In the genomic region with DNA sequence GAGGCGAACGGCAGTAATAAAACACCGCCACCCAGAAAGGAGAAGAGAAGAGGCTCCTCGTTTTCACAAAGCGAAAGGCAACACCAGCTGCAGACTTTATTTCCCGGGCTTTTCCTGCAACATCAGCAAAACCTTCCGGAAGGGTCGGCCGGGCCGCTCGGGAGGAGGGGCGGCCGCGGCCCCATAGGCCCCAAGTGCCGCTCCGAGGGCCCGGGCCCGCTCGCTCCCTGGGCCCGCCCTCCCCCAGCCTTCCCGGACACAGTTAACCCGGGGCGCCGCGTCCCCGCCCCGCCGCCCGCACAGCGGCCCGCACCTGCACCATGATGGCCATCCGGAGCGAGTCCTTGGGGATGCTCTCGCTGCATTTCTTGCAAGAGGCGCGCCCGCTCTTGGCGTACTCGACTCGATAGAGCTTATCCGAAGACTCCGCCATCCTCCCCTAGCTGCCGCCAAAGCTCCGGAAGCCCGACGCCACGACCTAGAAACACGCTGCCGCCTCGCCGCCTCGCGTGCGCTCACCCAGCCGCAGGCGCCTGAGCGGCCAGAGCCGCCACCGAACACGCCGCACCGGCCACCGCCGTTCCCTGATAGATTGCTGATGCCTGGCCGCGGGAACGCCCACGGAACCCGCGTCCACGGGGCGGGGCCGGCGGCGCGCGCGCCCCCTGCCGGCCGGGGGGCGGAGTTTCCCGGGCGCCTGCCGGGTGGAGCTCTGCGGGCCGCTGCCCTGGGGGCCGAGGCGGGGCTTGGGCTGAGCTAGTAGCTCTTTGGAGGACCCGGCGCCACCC, we compare ENCODE assay signal across 1 cellular context.
TF ChIP-seq lines count a peak whose summit lies in the region.

A gene (minus strand): TSS at position 597 of the 788 bp plus-strand sequence. CDS start 164 bp downstream, at position 433.

TF ChIP-seq in HepG2, 621 proteins besides CTCF, POLR2A, EP300 and RAD21 (continued from another document):
- TF ChIP-seq, protein P1, sequence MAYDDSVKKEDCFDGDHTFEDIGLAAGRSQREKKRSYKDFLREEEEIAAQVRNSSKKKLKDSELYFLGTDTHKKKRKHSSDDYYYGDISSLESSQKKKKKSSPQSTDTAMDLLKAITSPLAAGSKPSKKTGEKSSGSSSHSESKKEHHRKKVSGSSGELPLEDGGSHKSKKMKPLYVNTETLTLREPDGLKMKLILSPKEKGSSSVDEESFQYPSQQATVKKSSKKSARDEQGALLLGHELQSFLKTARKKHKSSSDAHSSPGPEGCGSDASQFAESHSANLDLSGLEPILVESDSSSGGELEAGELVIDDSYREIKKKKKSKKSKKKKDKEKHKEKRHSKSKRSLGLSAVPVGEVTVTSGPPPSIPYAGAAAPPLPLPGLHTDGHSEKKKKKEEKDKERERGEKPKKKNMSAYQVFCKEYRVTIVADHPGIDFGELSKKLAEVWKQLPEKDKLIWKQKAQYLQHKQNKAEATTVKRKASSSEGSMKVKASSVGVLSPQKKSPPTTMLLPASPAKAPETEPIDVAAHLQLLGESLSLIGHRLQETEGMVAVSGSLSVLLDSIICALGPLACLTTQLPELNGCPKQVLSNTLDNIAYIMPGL (CRISPR knock-in tag; IDR thresholded peaks at IDR 0.05; ENCODE audit: borderline replicate concordance in 1 of 2, low read depth in 1 of 2), result peak; percentile 77 to 88
- TF ChIP-seq ATAD3A (CRISPR knock-in tag; IDR thresholded peaks at IDR 0.05) (no peak), HNRNPK (IDR thresholded peaks at IDR 0.05; ENCODE audit: low read depth, low read length, poor library complexity, severe bottlenecking) (peak; percentile 42), ZNF776 (CRISPR knock-in tag; IDR thresholded peaks at IDR 0.05) (peak; percentile 80; the same call in 1 of the 2 replicates), ZNF788 (CRISPR knock-in tag; IDR thresholded peaks at IDR 0.05; ENCODE audit: borderline replicate concordance) (peak; percentile 73; the same call in 1 of the 2 replicates), ZFYVE20 (CRISPR knock-in tag; IDR thresholded peaks at IDR 0.05; ENCODE audit: borderline replicate concordance, low read depth) (0 out of 2 replicates have a peak, but pooled peaks have one; percentile 51), NCOR1 (IDR thresholded peaks at IDR 0.05; ENCODE audit: borderline replicate concordance, low read length) (no peak), ZNF367 (CRISPR knock-in tag; IDR thresholded peaks at IDR 0.05; ENCODE audit: borderline replicate concordance) (peak; percentile 52; the same call in 1 of the 2 replicates), TARDBP (CRISPR knock-in tag; IDR thresholded peaks at IDR 0.05) (0 out of 2 replicates have a peak, but pooled peaks have one; percentile 28)
- TF ChIP-seq, protein P2, sequence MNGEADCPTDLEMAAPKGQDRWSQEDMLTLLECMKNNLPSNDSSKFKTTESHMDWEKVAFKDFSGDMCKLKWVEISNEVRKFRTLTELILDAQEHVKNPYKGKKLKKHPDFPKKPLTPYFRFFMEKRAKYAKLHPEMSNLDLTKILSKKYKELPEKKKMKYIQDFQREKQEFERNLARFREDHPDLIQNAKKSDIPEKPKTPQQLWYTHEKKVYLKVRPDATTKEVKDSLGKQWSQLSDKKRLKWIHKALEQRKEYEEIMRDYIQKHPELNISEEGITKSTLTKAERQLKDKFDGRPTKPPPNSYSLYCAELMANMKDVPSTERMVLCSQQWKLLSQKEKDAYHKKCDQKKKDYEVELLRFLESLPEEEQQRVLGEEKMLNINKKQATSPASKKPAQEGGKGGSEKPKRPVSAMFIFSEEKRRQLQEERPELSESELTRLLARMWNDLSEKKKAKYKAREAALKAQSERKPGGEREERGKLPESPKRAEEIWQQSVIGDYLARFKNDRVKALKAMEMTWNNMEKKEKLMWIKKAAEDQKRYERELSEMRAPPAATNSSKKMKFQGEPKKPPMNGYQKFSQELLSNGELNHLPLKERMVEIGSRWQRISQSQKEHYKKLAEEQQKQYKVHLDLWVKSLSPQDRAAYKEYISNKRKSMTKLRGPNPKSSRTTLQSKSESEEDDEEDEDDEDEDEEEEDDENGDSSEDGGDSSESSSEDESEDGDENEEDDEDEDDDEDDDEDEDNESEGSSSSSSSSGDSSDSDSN (CRISPR knock-in tag; IDR thresholded peaks at IDR 0.05), result peak; percentile 88
- TF ChIP-seq, protein P3, sequence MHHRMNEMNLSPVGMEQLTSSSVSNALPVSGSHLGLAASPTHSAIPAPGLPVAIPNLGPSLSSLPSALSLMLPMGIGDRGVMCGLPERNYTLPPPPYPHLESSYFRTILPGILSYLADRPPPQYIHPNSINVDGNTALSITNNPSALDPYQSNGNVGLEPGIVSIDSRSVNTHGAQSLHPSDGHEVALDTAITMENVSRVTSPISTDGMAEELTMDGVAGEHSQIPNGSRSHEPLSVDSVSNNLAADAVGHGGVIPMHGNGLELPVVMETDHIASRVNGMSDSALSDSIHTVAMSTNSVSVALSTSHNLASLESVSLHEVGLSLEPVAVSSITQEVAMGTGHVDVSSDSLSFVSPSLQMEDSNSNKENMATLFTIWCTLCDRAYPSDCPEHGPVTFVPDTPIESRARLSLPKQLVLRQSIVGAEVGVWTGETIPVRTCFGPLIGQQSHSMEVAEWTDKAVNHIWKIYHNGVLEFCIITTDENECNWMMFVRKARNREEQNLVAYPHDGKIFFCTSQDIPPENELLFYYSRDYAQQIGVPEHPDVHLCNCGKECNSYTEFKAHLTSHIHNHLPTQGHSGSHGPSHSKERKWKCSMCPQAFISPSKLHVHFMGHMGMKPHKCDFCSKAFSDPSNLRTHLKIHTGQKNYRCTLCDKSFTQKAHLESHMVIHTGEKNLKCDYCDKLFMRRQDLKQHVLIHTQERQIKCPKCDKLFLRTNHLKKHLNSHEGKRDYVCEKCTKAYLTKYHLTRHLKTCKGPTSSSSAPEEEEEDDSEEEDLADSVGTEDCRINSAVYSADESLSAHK (CRISPR knock-in tag; IDR thresholded peaks at IDR 0.05; ENCODE audit: borderline replicate concordance), result no peak
- TF ChIP-seq, protein P4, sequence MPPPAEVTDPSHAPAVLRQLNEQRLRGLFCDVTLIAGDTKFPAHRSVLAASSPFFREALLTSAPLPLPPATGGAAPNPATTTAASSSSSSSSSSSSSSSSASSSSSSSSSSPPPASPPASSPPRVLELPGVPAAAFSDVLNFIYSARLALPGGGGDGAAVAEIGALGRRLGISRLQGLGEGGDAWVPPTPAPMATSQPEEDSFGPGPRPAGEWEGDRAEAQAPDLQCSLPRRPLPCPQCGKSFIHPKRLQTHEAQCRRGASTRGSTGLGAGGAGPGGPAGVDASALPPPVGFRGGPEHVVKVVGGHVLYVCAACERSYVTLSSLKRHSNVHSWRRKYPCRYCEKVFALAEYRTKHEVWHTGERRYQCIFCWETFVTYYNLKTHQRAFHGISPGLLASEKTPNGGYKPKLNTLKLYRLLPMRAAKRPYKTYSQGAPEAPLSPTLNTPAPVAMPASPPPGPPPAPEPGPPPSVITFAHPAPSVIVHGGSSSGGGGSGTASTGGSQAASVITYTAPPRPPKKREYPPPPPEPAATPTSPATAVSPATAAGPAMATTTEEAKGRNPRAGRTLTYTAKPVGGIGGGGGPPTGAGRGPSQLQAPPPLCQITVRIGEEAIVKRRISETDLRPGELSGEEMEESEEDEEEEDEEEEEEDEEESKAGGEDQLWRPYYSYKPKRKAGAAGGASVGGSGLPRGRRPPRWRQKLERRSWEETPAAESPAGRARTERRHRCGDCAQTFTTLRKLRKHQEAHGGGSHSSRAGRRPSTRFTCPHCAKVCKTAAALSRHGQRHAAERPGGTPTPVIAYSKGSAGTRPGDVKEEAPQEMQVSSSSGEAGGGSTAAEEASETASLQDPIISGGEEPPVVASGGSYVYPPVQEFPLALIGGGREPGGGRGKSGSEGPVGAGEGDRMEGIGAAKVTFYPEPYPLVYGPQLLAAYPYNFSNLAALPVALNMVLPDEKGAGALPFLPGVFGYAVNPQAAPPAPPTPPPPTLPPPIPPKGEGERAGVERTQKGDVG (CRISPR knock-in tag; IDR thresholded peaks at IDR 0.05; ENCODE audit: borderline replicate concordance), result no peak
